31 cellular contexts compared by ENCODE assay signal in the genomic region with DNA sequence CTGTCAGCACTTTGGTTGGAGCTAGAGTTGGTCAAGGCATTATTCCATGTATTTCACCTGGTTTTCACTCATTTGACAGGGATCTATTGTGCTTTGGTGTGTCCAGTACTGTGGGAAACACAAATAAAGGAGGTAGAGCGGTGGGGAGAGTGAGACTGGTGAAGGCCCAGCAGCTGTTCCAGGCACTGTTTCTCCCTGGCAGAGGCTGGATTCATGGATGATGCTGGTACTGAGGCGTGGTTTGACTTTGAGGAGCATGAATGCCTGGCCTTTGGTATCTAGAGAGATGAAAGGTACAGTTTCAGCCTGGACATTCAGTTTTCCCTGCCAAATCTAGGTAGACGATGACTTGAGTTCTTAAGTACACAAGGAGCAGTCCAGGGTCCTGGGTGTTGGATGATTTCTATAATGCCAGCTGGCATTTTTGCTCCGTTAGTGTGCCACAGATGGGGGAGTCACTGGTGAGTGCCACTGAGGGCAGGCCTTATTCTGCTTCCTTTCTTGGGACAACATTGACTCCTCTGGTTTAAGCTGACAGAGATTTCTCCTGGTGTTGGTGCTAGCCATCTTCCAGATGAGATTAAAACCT.
DNase-seq lines count a peak whose midpoint lies in the region; ATAC-seq and TF ChIP-seq lines count a peak whose summit lies in the region.
"Had no signal": no experiment of that assay in that cellular context is flagged by ENCODE, and none has a peak within 500 bp of the region (broad histone marks: within the 10 kb centered on the region; RNA-seq: fewer than 3 reads in every experiment).

No MANE protein-coding gene starts in this region.

- H2BK12ac ChIP-seq in trophoblast cell (ENCODE audit: low read length): peak overlapping the region; percentile 23

- peak overlapping the region in 5 of 6 donors; percentile 12 to 69 (median 30) for H3K27ac Mint-ChIP-seq in immature natural killer cell
- H3K27ac Mint-ChIP-seq in activated CD4-positive, alpha-beta T cell treated with anti-CD3 and anti-CD28 coated beads for 36 hours: no peak overlapping the region
- H3K27ac Mint-ChIP-seq: activated B cell treated with CpG ODN at 0.5 μM for 24 hours; activated naive CD4-positive, alpha-beta T cell treated with anti-CD3 and anti-CD28 coated beads, Interleukin-2, amount 50 U/mL, for 72 hours; activated T-helper 2 cell treated with anti-CD3 and anti-CD28 coated beads, Interferon-gamma antibody, Interleukin-2, Interleukin-4, amounts not matched to agents 10 μg/mL and 5 μg/mL and 100 μg/mL, durations not matched to agents 14 hours and 24 hours and 36 hours had no signal

- POLR2A ChIA-PET in RWPE1 (lab: Yijun Ruan, JAX; ENCODE audit: low non-redundant PET): no interaction called here
- POLR2A ChIA-PET in activated CD4-positive, alpha-beta T cell treated with anti-CD3 and anti-CD28 coated beads for 36 hours (lab: Charles Lee): no interaction called here

- H3K14ac ChIP-seq in trophoblast cell (ENCODE audit: low read length): no peak overlapping the region

- no peak overlapping the region for H2BK120ac ChIP-seq in trophoblast cell (ENCODE audit: insufficient read depth, low read length, poor library complexity)

- no peak overlapping the region for H2AK5ac ChIP-seq in trophoblast cell (ENCODE audit: low read length)

- no peak overlapping the region for H4K8ac ChIP-seq in trophoblast cell (ENCODE audit: low read depth, low read length)

- H3K27ac ChIP-seq in ACC112 (ENCODE audit: low read depth, low read length) (peak overlapping the region; percentile 64), RWPE1 (peak overlapping the region; percentile 99), trophoblast cell (ENCODE audit: low read depth, low read length) (no peak overlapping the region), heart right ventricle (peak overlapping the region in 1 of 10 donors; percentile 62)
- H3K27ac ChIP-seq: BLaER1, testis had no signal

- H3K9me3 ChIP-seq in trophoblast cell (ENCODE audit: insufficient read depth, low read depth, low read length): peaks cover 2% of the 10 kb centered on the region
- H3K9me3 ChIP-seq in heart right ventricle: no peaks in the 10 kb centered on the region
- H3K9me3 ChIP-seq: testis had no signal

- peaks cover 0 to 5% (median 0%) of the 10 kb centered on the region in 6 donors for H3K9me3 Mint-ChIP-seq in immature natural killer cell
- no peaks in the 10 kb centered on the region for H3K9me3 Mint-ChIP-seq in activated CD4-positive, alpha-beta T cell treated with anti-CD3 and anti-CD28 coated beads for 36 hours (ENCODE audit: low read depth)
- H3K9me3 Mint-ChIP-seq: activated T-helper 2 cell treated with anti-CD3 and anti-CD28 coated beads, Interferon-gamma antibody, Interleukin-2, Interleukin-4, amounts not matched to agents 10 μg/mL and 5 μg/mL and 100 μg/mL, durations not matched to agents 14 hours and 24 hours and 36 hours had no signal

- H3K18ac ChIP-seq in trophoblast cell (ENCODE audit: low read length): no peak overlapping the region

- peaks cover 0 to 8% (median 2%) of the 10 kb centered on the region in 3 donors for H3K36me3 Mint-ChIP-seq in immature natural killer cell
- H3K36me3 Mint-ChIP-seq in activated CD4-positive, alpha-beta T cell treated with anti-CD3 and anti-CD28 coated beads for 36 hours (ENCODE audit: low read depth): no peaks in the 10 kb centered on the region
- H3K36me3 Mint-ChIP-seq: activated naive CD4-positive, alpha-beta T cell treated with anti-CD3 and anti-CD28 coated beads, Interleukin-2, amount 50 U/mL, for 72 hours had no signal

- peak overlapping the region in 3 of 5 donors; percentile 15 to 22 (median 20) for H3K4me3 Mint-ChIP-seq in immature natural killer cell
- no peak overlapping the region for H3K4me3 Mint-ChIP-seq in activated CD4-positive, alpha-beta T cell treated with anti-CD3 and anti-CD28 coated beads for 36 hours
- H3K4me3 Mint-ChIP-seq: activated B cell treated with CpG ODN at 0.5 μM for 24 hours had no signal

- intact Hi-C loops in activated CD4-positive, alpha-beta T cell treated with anti-CD3 and anti-CD28 coated beads for 36 hours (cut with DNase I, micrococcal nuclease): no loop called here
- intact Hi-C loops in heart right ventricle (cut with DNase I): loop anchor here in 3 of 10 donors (10.0 kb wide), 3 partner anchors 58 to 498 kb away; no protein-coding TSS in a partner anchor

- H3K27me3 ChIP-seq in ACC112 (ENCODE audit: insufficient read depth, low read length) (no peaks in the 10 kb centered on the region), trophoblast cell (ENCODE audit: insufficient read depth, low read length) (no peaks in the 10 kb centered on the region), heart right ventricle (no peaks in the 10 kb centered on the region)
- H3K27me3 ChIP-seq: BLaER1, testis had no signal

- H3K4me3 ChIP-seq in ACC112 (ENCODE audit: low read depth, low read length): no peak overlapping the region
- H3K4me3 ChIP-seq in trophoblast cell (ENCODE audit: low read depth, low read length): no peak overlapping the region
- no peak overlapping the region for H3K4me3 ChIP-seq in heart right ventricle
- H3K4me3 ChIP-seq: BLaER1, testis had no signal

- H2BK5ac ChIP-seq in trophoblast cell (ENCODE audit: low read depth, low read length, poor library complexity): no peak overlapping the region

- TF ChIP-seq CTCF in RWPE1 (conservative IDR thresholded peaks at IDR 0.05; ENCODE audit: low read depth): no peak
- TF ChIP-seq CTCF in heart right ventricle (IDR thresholded peaks at IDR 0.05): no peak

- no peak overlapping the region for H3K4ac ChIP-seq in trophoblast cell (ENCODE audit: low read depth, low read length)

- peaks cover 25% of the 10 kb centered on the region for H3K4me1 ChIP-seq in ACC112 (ENCODE audit: control insufficient read depth, insufficient read depth, low read length, unreplicated experiment)
- H3K4me1 ChIP-seq in trophoblast cell (ENCODE audit: control insufficient read depth in 1 of 2, insufficient read depth in 2 of 2, low read length in 2 of 2): peaks cover 4 to 5% of the 10 kb centered on the region in 2 experiments
- peaks cover 0 to 11% (median 0%) of the 10 kb centered on the region in 9 donors for H3K4me1 ChIP-seq in heart right ventricle
- H3K4me1 ChIP-seq: BLaER1, testis had no signal

- H3K4me1 Mint-ChIP-seq in immature natural killer cell: peaks cover 38 to 59% of the 10 kb centered on the region in 2 donors
- H3K4me1 Mint-ChIP-seq in activated CD4-positive, alpha-beta T cell treated with anti-CD3 and anti-CD28 coated beads for 36 hours: no peaks in the 10 kb centered on the region
- H3K4me1 Mint-ChIP-seq: activated B cell treated with CpG ODN at 0.5 μM for 24 hours had no signal

- H3K9ac ChIP-seq in trophoblast cell (ENCODE audit: low read length): no peak overlapping the region
- H3K9ac ChIP-seq: BLaER1 had no signal

- DNase-seq in RWPE1 (ENCODE audit: low spot score) (peak; percentile 26), immature natural killer cell (no peak), trophoblast cell (peak in 1 of 2 donors; percentile 15), heart right ventricle (no peak), globus pallidus (ENCODE audit: low spot score) (no peak), iPS-NIHi11 (ENCODE audit: low spot score) (no peak)
- DNase-seq in activated CD4-positive, alpha-beta T cell treated with anti-CD3 and anti-CD28 coated beads for 36 hours: no peak
- DNase-seq: ACHN; activated B cell treated with CpG ODN at 0.5 μM for 24 hours; activated CD4-positive, alpha-beta T cell treated with anti-CD3 and anti-CD28 coated beads, Interleukin-2, amount 50 U/mL, for 48 hours; activated CD8-positive, alpha-beta memory T cell treated with anti-CD3 and anti-CD28 coated beads, Interleukin-2, amount 50 U/mL, for 48 hours; aorta; caudate nucleus; COR-L47; GDM1; GOT3; NCI-H1092 treated with DMSO at 0.1 percent for 48 hours; NCI-H2029; NCI-H345; NCI-H774; OCI-M1; Right ventricle myocardium superior; stimulated activated CD4-positive, alpha-beta T cell treated with anti-CD3 and anti-CD28 coated beads, Interleukin-4, amount 100 ng/mL, for 24 hours; stimulated activated naive CD4-positive, alpha-beta T cell; SW 1271; T1000; testis had no signal

- no peak overlapping the region for H2AFZ ChIP-seq in ACC112 (ENCODE audit: low read length, unreplicated experiment)
- no peak overlapping the region for H2AFZ ChIP-seq in trophoblast cell (ENCODE audit: insufficient read depth, low read length, poor library complexity)

- H3K36me3 ChIP-seq in ACC112 (ENCODE audit: insufficient read depth, low read length) (no peaks in the 10 kb centered on the region), trophoblast cell (ENCODE audit: control insufficient read depth in 1 of 2, insufficient read depth in 2 of 2, low read length in 2 of 2) (no peaks in the 10 kb centered on the region), heart right ventricle (no peaks in the 10 kb centered on the region)
- H3K36me3 ChIP-seq: BLaER1 had no signal

- H3K4me2 ChIP-seq in trophoblast cell (ENCODE audit: low read length): no peak overlapping the region
- H3K4me2 ChIP-seq: BLaER1 had no signal

- no peak overlapping the region for H4K91ac ChIP-seq in trophoblast cell (ENCODE audit: low read depth, low read length)

- no peak for ATAC-seq in activated CD4-positive, alpha-beta T cell treated with anti-CD3 and anti-CD28 coated beads for 36 hours
- ATAC-seq in heart right ventricle: no peak
- ATAC-seq: activated naive CD4-positive, alpha-beta T cell treated with anti-CD3 and anti-CD28 coated beads, Interleukin-2, amount 50 U/mL, for 72 hours had no signal

- no peaks in the 10 kb centered on the region for H3K79me1 ChIP-seq in trophoblast cell (ENCODE audit: low read length)

- H3K79me2 ChIP-seq in ACC112 (ENCODE audit: control insufficient read depth, insufficient read depth, low read length, unreplicated experiment): no peaks in the 10 kb centered on the region
- H3K79me2 ChIP-seq in trophoblast cell (ENCODE audit: control insufficient read depth, insufficient read depth, low read length, poor library complexity): no peaks in the 10 kb centered on the region

- H4K12ac ChIP-seq in trophoblast cell (ENCODE audit: low read depth, low read length): no peak overlapping the region

- CTCF ChIA-PET in RWPE1 (lab: Yijun Ruan, JAX): interaction anchor here (0.6 to 0.8 kb wide), 3 partner anchors 10 to 317 kb away, joined by 3 to 4 read pairs (median 3); no protein-coding TSS in a partner anchor
- CTCF ChIA-PET in activated CD4-positive, alpha-beta T cell treated with anti-CD3 and anti-CD28 coated beads for 36 hours (lab: Charles Lee): no interaction called here

- peaks cover 1 to 2% (median 2%) of the 10 kb centered on the region in 3 donors for H3K27me3 Mint-ChIP-seq in immature natural killer cell (ENCODE audit: low read depth in 3 of 3)
- H3K27me3 Mint-ChIP-seq in activated CD4-positive, alpha-beta T cell treated with anti-CD3 and anti-CD28 coated beads for 36 hours: no peaks in the 10 kb centered on the region
- H3K27me3 Mint-ChIP-seq: activated B cell treated with CpG ODN at 0.5 μM for 24 hours had no signal

- no peak overlapping the region for H3K23ac ChIP-seq in trophoblast cell (ENCODE audit: low read length)

- no CpG with 5 or more reads among the region's 4 CpGs for WGBS in trophoblast cell (ENCODE audit: extremely low coverage, insufficient coverage, insufficient read length)
- 96 to 98% methylated on average over 4 of the region's 4 CpGs for WGBS in heart right ventricle, 2 donors
